34 cellular contexts compared by ENCODE assay signal in the genomic region with DNA sequence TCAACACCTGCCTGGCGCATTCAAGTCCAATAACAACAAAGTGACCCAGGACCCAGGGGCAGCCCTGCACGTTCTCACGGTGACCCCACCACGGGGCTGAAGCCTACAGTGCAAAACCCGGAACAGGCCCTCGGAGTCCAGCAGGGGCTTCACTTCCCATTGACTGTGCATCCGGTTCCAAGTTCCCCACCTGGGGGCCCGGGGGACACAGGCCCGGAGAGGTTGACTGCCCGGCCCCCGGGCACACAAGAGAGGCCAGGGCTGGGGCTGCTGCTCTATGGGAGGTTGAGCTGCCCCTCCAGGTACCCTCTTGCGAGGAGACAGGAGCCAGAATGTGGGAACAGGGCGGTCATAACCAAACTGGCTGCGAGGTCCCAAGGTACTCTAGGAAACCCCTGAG.
"Had no signal": no experiment of that assay in that cellular context is flagged by ENCODE, and none has a peak within 500 bp of the region (broad histone marks: within the 10 kb centered on the region; RNA-seq: fewer than 3 reads in every experiment).

No MANE protein-coding gene starts in this region.

- ATAC-seq: activated naive CD4-positive, alpha-beta T cell treated with anti-CD3 and anti-CD28 coated beads, Interleukin-2, amount 50 U/mL, for 72 hours; activated naive CD8-positive, alpha-beta T cell treated with anti-CD3 and anti-CD28 coated beads, Interleukin-2, amount 50 U/mL, for 24 hours; activated T-cell treated with anti-CD3 and anti-CD28 coated beads, Interleukin-2, amount 50 U/mL, for 4 hours; activated T-cell treated with anti-CD3 and anti-CD28 coated beads, Interleukin-2, amount 50 U/mL, for 72 hours; activated T-helper 17 cell treated with anti-CD3 and anti-CD28 coated beads, Interleukin-2, amount 50 U/mL, for 72 hours; body of pancreas had no signal

- DNase-seq: activated effector memory CD4-positive, alpha-beta T cell treated with anti-CD3 and anti-CD28 coated beads, Interleukin-2, amount 50 U/mL, for 16 hours; activated effector memory CD4-positive, alpha-beta T cell treated with Interleukin-2 at 50 U/mL for 16 hours; activated gamma-delta T cell; activated gamma-delta T cell treated with Interleukin-2 at 50 U/mL for 16 hours; activated naive CD4-positive, alpha-beta T cell; activated naive CD4-positive, alpha-beta T cell treated with anti-CD3 and anti-CD28 coated beads for 36 hours; activated naive CD4-positive, alpha-beta T cell treated with anti-CD3 and anti-CD28 coated beads, Interleukin-2, amount 10 ng/mL, durations not matched to agents 7 days and 5 days; activated naive CD4-positive, alpha-beta T cell treated with anti-CD3 and anti-CD28 coated beads, Interleukin-2, amount 50 U/mL, for 16 hours; activated naive CD4-positive, alpha-beta T cell treated with Interleukin-2 at 50 U/mL for 16 hours; activated naive CD8-positive, alpha-beta T cell treated with anti-CD3 and anti-CD28 coated beads for 36 hours; activated naive CD8-positive, alpha-beta T cell treated with anti-CD3 and anti-CD28 coated beads, Interleukin-2, amount 10 ng/mL, durations not matched to agents 7 days and 5 days; activated naive CD8-positive, alpha-beta T cell treated with anti-CD3 and anti-CD28 coated beads, Interleukin-2, amount 50 U/mL, for 24 hours; activated T-cell treated with anti-CD3 and anti-CD28 coated beads, Interleukin-2, amount 50 U/mL, for 1 hour; activated T-cell treated with anti-CD3 and anti-CD28 coated beads, Interleukin-2, amount 50 U/mL, for 24 hours; activated T-cell treated with anti-CD3 and anti-CD28 coated beads, Interleukin-2, amount 50 U/mL, for 4 hours; activated T-cell treated with anti-CD3 and anti-CD28 coated beads, Interleukin-2, amount 50 U/mL, for 48 hours; activated T-cell treated with anti-CD3 and anti-CD28 coated beads, Interleukin-2, amount 50 U/mL, for 72 hours; adrenal gland; amniotic stem cell; amygdala; anterior cingulate cortex; aorta; body of pancreas; brain microvascular endothelial cell; caudate nucleus; central memory CD4-positive, alpha-beta T cell; cerebellar nuclear complex had no signal

- FAIRE-seq: astrocyte, bronchial epithelial cell had no signal

- H3K9me3 ChIP-seq: adrenal gland, ascending aorta, body of pancreas, breast epithelium had no signal

- H3K4me3 ChIP-seq: adrenal gland, ascending aorta, body of pancreas, breast epithelium, cardiac muscle cell had no signal

- H3K4me1 ChIP-seq: adrenal gland, ascending aorta, body of pancreas, breast epithelium had no signal

- H3K27me3 ChIP-seq: body of pancreas, cardiac muscle cell had no signal

- H3K27ac ChIP-seq: adrenal gland, ascending aorta, body of pancreas, brain microvascular endothelial cell, breast epithelium, cardiac muscle cell had no signal

- H3K36me3 ChIP-seq: adrenal gland, ascending aorta, brain microvascular endothelial cell, breast epithelium, cardiac muscle cell had no signal
